ENCODE assay signal across 9 cellular contexts in genomic region chr19:46748325-46749109, GRCh38. TPM values are rescaled to one million over a fixed set of nuclear protein-coding genes. Genes with fewer than 3 reads are reported as not detected.
DNase-seq lines count a peak whose midpoint lies in the region; ATAC-seq, FAIRE-seq and TF ChIP-seq lines count a peak whose summit lies in the region.
"Had no signal": no experiment of that assay in that cellular context is flagged by ENCODE, and none has a peak within 500 bp of the region (broad histone marks: within the 10 kb centered on the region; RNA-seq: fewer than 3 reads in every experiment).

No MANE protein-coding gene starts in this region.

- TF ChIP-seq CTCF in endothelial cell of umbilical vein (IDR thresholded peaks at IDR 0.05; ENCODE audit: extremely low read depth in 1 of 2, insufficient read depth in 1 of 2, low read depth in 1 of 2, low read length in 2 of 2) (peak; percentile 79 to 83), neutrophil (IDR thresholded peaks at IDR 0.05) (peak; percentile 67), upper lobe of left lung (IDR thresholded peaks at IDR 0.05) (peak; percentile 38 to 77 (median 57))

- H3K4me1 ChIP-seq in endothelial cell of umbilical vein (ENCODE audit: control insufficient read depth, extremely low read depth, insufficient read depth, low read length) (peaks cover 13% of the 10 kb centered on the region), neutrophil (ENCODE audit: control insufficient read depth in 1 of 2, insufficient read depth in 1 of 2, low read depth in 1 of 2, low read length in 1 of 2) (peaks cover 23 to 27% of the 10 kb centered on the region in 2 experiments), upper lobe of left lung (peaks cover 22 to 29% (median 23%) of the 10 kb centered on the region in 4 donors)

- dilution Hi-C loops in endothelial cell of umbilical vein (cut with MboI; ENCODE audit: extremely low pct_ligation_motif_present, low sequenced_read_pairs) = no loop called here

- no peak for TF ChIP-seq EP300 in upper lobe of left lung (IDR thresholded peaks at IDR 0.05)

- H3K4me3 ChIP-seq in endothelial cell of umbilical vein (replicated peaks in 1 of 3; ENCODE audit: insufficient read depth in 1 of 3, low read depth in 1 of 3, low read length in 3 of 3) (no peak overlapping the region), neutrophil (ENCODE audit: low read depth in 1 of 2, low read length in 1 of 2) (no peak overlapping the region), upper lobe of left lung (no peak overlapping the region)
- H3K4me3 ChIP-seq: BLaER1 had no signal

- H3K9me3 ChIP-seq in endothelial cell of umbilical vein (replicated peaks; ENCODE audit: control insufficient read depth, insufficient read depth, low read length) (no peaks in the 10 kb centered on the region), neutrophil (no peaks in the 10 kb centered on the region), upper lobe of left lung (no peaks in the 10 kb centered on the region)
- H3K9me3 ChIP-seq: BLaER1 had no signal

- H3K27ac Mint-ChIP-seq in activated CD8-positive, alpha-beta memory T cell treated with anti-CD3 and anti-CD28 coated beads, Interleukin-2, amount 10 ng/mL, durations not matched to agents 7 days and 5 days = no peak overlapping the region

- DNase-seq in NCI-H1417 (lab: John Stamatoyannopoulos, UW) (peak in 2 of 3 experiments; percentile 11 to 24), NCI-H1417 treated with DMSO at 0.1 percent for 48 hours (lab: John Stamatoyannopoulos, UW) (no peak), NCI-H82 (lab: John Stamatoyannopoulos, UW) (peak; percentile 91), endothelial cell of umbilical vein (ENCODE audit: low read depth, low spot score) (peak; percentile 69), upper lobe of left lung (peak in 1 of 2 donors; percentile 56)
- peak; percentile 87 for DNase-seq in activated CD8-positive, alpha-beta memory T cell treated with anti-CD3 and anti-CD28 coated beads, Interleukin-2, amount 10 ng/mL, durations not matched to agents 7 days and 5 days

- no peaks in the 10 kb centered on the region for H3K9me3 Mint-ChIP-seq in activated CD8-positive, alpha-beta memory T cell treated with anti-CD3 and anti-CD28 coated beads, Interleukin-2, amount 10 ng/mL, durations not matched to agents 7 days and 5 days (ENCODE audit: low read depth)

- POLR2A ChIA-PET in endothelial cell of umbilical vein (lab: Charles Lee) = no interaction called here

- H3K27ac ChIP-seq in endothelial cell of umbilical vein (ENCODE audit: insufficient read depth, low read depth, low read length) (no peak overlapping the region), neutrophil (no peak overlapping the region), upper lobe of left lung (no peak overlapping the region)
- H3K27ac ChIP-seq: BLaER1 had no signal

- H3K27me3 Mint-ChIP-seq in activated CD8-positive, alpha-beta memory T cell treated with anti-CD3 and anti-CD28 coated beads, Interleukin-2, amount 10 ng/mL, durations not matched to agents 7 days and 5 days = no peaks in the 10 kb centered on the region

- H3K9ac ChIP-seq in endothelial cell of umbilical vein (replicated peaks; ENCODE audit: extremely low read depth, insufficient read depth, low read length) = no peak overlapping the region
- H3K9ac ChIP-seq: BLaER1 had no signal

- no peak overlapping the region for H3K4me2 ChIP-seq in endothelial cell of umbilical vein (ENCODE audit: insufficient read depth, low read length)
- H3K4me2 ChIP-seq: BLaER1 had no signal

- H3K27me3 ChIP-seq in endothelial cell of umbilical vein (ENCODE audit: control insufficient read depth in 2 of 2, insufficient read depth in 2 of 2, low read length in 2 of 2) = no peaks in the 10 kb centered on the region
- H3K27me3 ChIP-seq in neutrophil = no peaks in the 10 kb centered on the region
- no peaks in the 10 kb centered on the region for H3K27me3 ChIP-seq in upper lobe of left lung
- H3K27me3 ChIP-seq: BLaER1 had no signal

- TF ChIP-seq POLR2A in endothelial cell of umbilical vein (IDR thresholded peaks at IDR 0.05; ENCODE audit: low read depth, low read length) (no peak), upper lobe of left lung (IDR thresholded peaks at IDR 0.05) (no peak)

- peak; percentile 61 for FAIRE-seq in endothelial cell of umbilical vein (lab: Jason Lieb, UNC)

- peaks cover 6% of the 10 kb centered on the region for H3K36me3 Mint-ChIP-seq in activated CD8-positive, alpha-beta memory T cell treated with anti-CD3 and anti-CD28 coated beads, Interleukin-2, amount 10 ng/mL, durations not matched to agents 7 days and 5 days

- intact Hi-C loops in endothelial cell of umbilical vein (cut with micrococcal nuclease) = no loop called here

- CTCF ChIA-PET in activated CD8-positive, alpha-beta memory T cell treated with anti-CD3 and anti-CD28 coated beads, Interleukin-2, amount 10 ng/mL, durations not matched to agents 7 days and 5 days (lab: Charles Lee) = interaction anchor here (0.7 to 11.9 kb wide), 21 partner anchors 13 to 123 kb away, joined by 3 to 203 read pairs (median 4); partner anchors contain the start of genes AP2S1, DACT3 and SLC1A5
- CTCF ChIA-PET in endothelial cell of umbilical vein (lab: Charles Lee) = interaction anchor here (0.6 to 1.6 kb wide), 13 partner anchors 10 to 219 kb away, joined by 3 to 6 read pairs (median 4); no protein-coding TSS in a partner anchor

- 83 to 84% methylated on average over 21 of the region's 21 CpGs for WGBS in upper lobe of left lung, 2 donors

- BruUV-seq in endothelial cell of umbilical vein (replicated peaks; lab: Mats Ljungman, UMichigan) = no TSS peak

- H4K20me1 ChIP-seq in endothelial cell of umbilical vein (replicated peaks; ENCODE audit: control insufficient read depth, extremely low read depth, insufficient read depth, low read length) = peaks cover 2% of the 10 kb centered on the region

- no peak overlapping the region for H2AFZ ChIP-seq in endothelial cell of umbilical vein (ENCODE audit: low read depth, low read length)

- no peaks in the 10 kb centered on the region for H3K9me1 ChIP-seq in endothelial cell of umbilical vein (replicated peaks; ENCODE audit: control insufficient read depth, extremely low read depth, insufficient read depth, low read length)

- peak; percentile 17 for ATAC-seq in activated CD8-positive, alpha-beta memory T cell treated with anti-CD3 and anti-CD28 coated beads, Interleukin-2, amount 10 ng/mL, durations not matched to agents 7 days and 5 days
- ATAC-seq in upper lobe of left lung (ENCODE audit: low FRiP score in 2 of 2) (no peak), GM18517 (IDR thresholded peaks at IDR 0.05; ENCODE audit: unreplicated experiment) (no peak)

- peaks cover 39% of the 10 kb centered on the region for H3K4me1 Mint-ChIP-seq in activated CD8-positive, alpha-beta memory T cell treated with anti-CD3 and anti-CD28 coated beads, Interleukin-2, amount 10 ng/mL, durations not matched to agents 7 days and 5 days

- H3K36me3 ChIP-seq in endothelial cell of umbilical vein (ENCODE audit: control insufficient read depth in 2 of 2, extremely low read depth in 1 of 2, insufficient read depth in 2 of 2, low read length in 2 of 2) = no peaks in the 10 kb centered on the region
- no peaks in the 10 kb centered on the region for H3K36me3 ChIP-seq in neutrophil
- H3K36me3 ChIP-seq in upper lobe of left lung = peaks cover 0 to 17% (median 0%) of the 10 kb centered on the region in 4 donors

- peaks cover 29% of the 10 kb centered on the region for H3K79me2 ChIP-seq in endothelial cell of umbilical vein (ENCODE audit: control insufficient read depth, insufficient read depth, low read length)

- H3K4me3 Mint-ChIP-seq in activated CD8-positive, alpha-beta memory T cell treated with anti-CD3 and anti-CD28 coated beads, Interleukin-2, amount 10 ng/mL, durations not matched to agents 7 days and 5 days = no peak overlapping the region

RNA-seq across cellular contexts. Expression of gene STRN4, which starts 2.3 kb away (rescaled TPM):
- total RNA-seq in activated CD8-positive, alpha-beta memory T cell treated with anti-CD3 and anti-CD28 coated beads, Interleukin-2, amount 10 ng/mL, durations not matched to agents 7 days and 5 days = 10 to 100 TPM; 93.0 to 95.8 TPM
- total RNA-seq in endothelial cell of umbilical vein (108 and 116 TPM in 2 replicates), upper lobe of left lung (100 to 1,000 TPM in 2 of 6 donors, 10 to 100 TPM in 4; 59.8 to 168 (median 83.7) TPM)
- 144 and 179 TPM in 2 replicates for polyA plus RNA-seq in endothelial cell of umbilical vein
- polyA plus RNA-seq in endothelial cell of umbilical vein (2011; cell fraction: cytosol; rRNA removed) = 87.1 and 114 TPM in 2 replicates
- polyA plus RNA-seq in endothelial cell of umbilical vein (2011; cell fraction: nucleus; rRNA removed) = 179 and 227 TPM in 2 replicates
- 54.6 and 71.2 TPM in 2 replicates for polyA plus RNA-seq in endothelial cell of umbilical vein (2012)
- 86.7 and 114 TPM in 2 replicates for polyA minus RNA-seq in endothelial cell of umbilical vein
- 31.5 TPM for polyA minus RNA-seq in endothelial cell of umbilical vein (2011; cell fraction: cytosol; rRNA and poly(A)+ RNA removed)
- polyA minus RNA-seq in endothelial cell of umbilical vein (2011; cell fraction: nucleus; rRNA and poly(A)+ RNA removed) = 65.9 and 118 TPM in 2 replicates

RNA-seq across cellular contexts. Expression of gene FKRP, which starts 2.7 kb away (rescaled TPM):
- total RNA-seq in activated CD8-positive, alpha-beta memory T cell treated with anti-CD3 and anti-CD28 coated beads, Interleukin-2, amount 10 ng/mL, durations not matched to agents 7 days and 5 days = 10 to 100 TPM; 16.3 to 17.7 TPM
- total RNA-seq in endothelial cell of umbilical vein = 28.6 and 32.8 TPM in 2 replicates
- 31.5 and 33.5 TPM in 2 replicates for polyA plus RNA-seq in endothelial cell of umbilical vein
- polyA plus RNA-seq in endothelial cell of umbilical vein (2011; cell fraction: cytosol; rRNA removed) = 14.6 and 23.7 TPM in 2 replicates
- 49.9 and 63.7 TPM in 2 replicates for polyA plus RNA-seq in endothelial cell of umbilical vein (2011; cell fraction: nucleus; rRNA removed)
- polyA plus RNA-seq in endothelial cell of umbilical vein (2012) = 23.5 and 24.5 TPM in 2 replicates
- polyA minus RNA-seq in endothelial cell of umbilical vein = 15.9 and 23.2 TPM in 2 replicates
- polyA minus RNA-seq in endothelial cell of umbilical vein (2011; cell fraction: cytosol; rRNA and poly(A)+ RNA removed) = 3.3 TPM
- 14.5 and 18.0 TPM in 2 replicates for polyA minus RNA-seq in endothelial cell of umbilical vein (2011; cell fraction: nucleus; rRNA and poly(A)+ RNA removed)
- total RNA-seq in upper lobe of left lung = 10 to 100 TPM; 16.6 to 26.2 (median 19.3) TPM

RNA-seq across cellular contexts. Expression of gene PRKD2, which starts 31.6 kb away (rescaled TPM):
- total RNA-seq in activated CD8-positive, alpha-beta memory T cell treated with anti-CD3 and anti-CD28 coated beads, Interleukin-2, amount 10 ng/mL, durations not matched to agents 7 days and 5 days = 100 to 1,000 TPM; 147 to 187 TPM
- total RNA-seq in endothelial cell of umbilical vein = 94.9 and 101 TPM in 2 replicates
- 40.4 and 42.4 TPM in 2 replicates for polyA plus RNA-seq in endothelial cell of umbilical vein
- 34.8 and 36.2 TPM in 2 replicates for polyA plus RNA-seq in endothelial cell of umbilical vein (2011; cell fraction: cytosol; rRNA removed)
- 69.1 and 74.5 TPM in 2 replicates for polyA plus RNA-seq in endothelial cell of umbilical vein (2011; cell fraction: nucleus; rRNA removed)
- 45.1 and 54.6 TPM in 2 replicates for polyA plus RNA-seq in endothelial cell of umbilical vein (2012)
- 43.7 and 55.6 TPM in 2 replicates for polyA minus RNA-seq in endothelial cell of umbilical vein
- 10.0 TPM for polyA minus RNA-seq in endothelial cell of umbilical vein (2011; cell fraction: cytosol; rRNA and poly(A)+ RNA removed)
- 22.5 and 33.7 TPM in 2 replicates for polyA minus RNA-seq in endothelial cell of umbilical vein (2011; cell fraction: nucleus; rRNA and poly(A)+ RNA removed)
- total RNA-seq in upper lobe of left lung = 10 to 100 TPM; 25.2 to 65.4 (median 50.3) TPM

RNA-seq across cellular contexts. Expression of gene SLC1A5, which starts 39.9 kb away (rescaled TPM):
- 100 to 1,000 TPM; 196 to 259 TPM for total RNA-seq in activated CD8-positive, alpha-beta memory T cell treated with anti-CD3 and anti-CD28 coated beads, Interleukin-2, amount 10 ng/mL, durations not matched to agents 7 days and 5 days
- total RNA-seq in endothelial cell of umbilical vein (105 and 114 TPM in 2 replicates), upper lobe of left lung (100 to 1,000 TPM in 2 of 6 donors, 10 to 100 TPM in 4; 52.4 to 147 (median 83.9) TPM)
- polyA plus RNA-seq in endothelial cell of umbilical vein = 114 TPM in 2 replicates
- 73.3 and 75.0 TPM in 2 replicates for polyA plus RNA-seq in endothelial cell of umbilical vein (2011; cell fraction: cytosol; rRNA removed)
- 43.7 and 51.1 TPM in 2 replicates for polyA plus RNA-seq in endothelial cell of umbilical vein (2011; cell fraction: nucleus; rRNA removed)
- polyA plus RNA-seq in endothelial cell of umbilical vein (2012) = 86.6 and 87.7 TPM in 2 replicates
- polyA minus RNA-seq in endothelial cell of umbilical vein = 127 and 137 TPM in 2 replicates
- polyA minus RNA-seq in endothelial cell of umbilical vein (2011; cell fraction: cytosol; rRNA and poly(A)+ RNA removed) = 98.2 TPM
- polyA minus RNA-seq in endothelial cell of umbilical vein (2011; cell fraction: nucleus; rRNA and poly(A)+ RNA removed) = 22.9 and 25.6 TPM in 2 replicates
